ENCODE assay signal across 12 cellular contexts in genomic region chr7:102978280-102978679, GRCh38.
DNase-seq lines count a peak whose midpoint lies in the region; ATAC-seq, FAIRE-seq and TF ChIP-seq lines count a peak whose summit lies in the region.
"Had no signal": no experiment of that assay in that cellular context is flagged by ENCODE, and none has a peak within 500 bp of the region (broad histone marks: within the 10 kb centered on the region; RNA-seq: fewer than 3 reads in every experiment).

No MANE protein-coding gene starts in this region.

- H3K36me3 ChIP-seq in Karpas-422 (ENCODE audit: insufficient read depth, low read length): no peaks in the 10 kb centered on the region
- H3K36me3 ChIP-seq: BLaER1 had no signal

- no peaks in the 10 kb centered on the region for H3K27me3 ChIP-seq in Karpas-422 (ENCODE audit: low read length)
- H3K27me3 ChIP-seq: BLaER1, body of pancreas had no signal

- TF ChIP-seq POLR2A in A549 (IDR thresholded peaks at IDR 0.05; ENCODE audit: low read length): no peak

- DNase-seq in A549 (ENCODE audit: low read depth in 1 of 2, low spot score in 1 of 2): peak; percentile 25 to 79
- DNase-seq in HS-27A (ENCODE audit: low read depth): peak; percentile 29
- peak; percentile 86 for DNase-seq in amniotic epithelial cell (ENCODE audit: low read depth)
- peak; percentile 65 for DNase-seq in left cardiac atrium
- DNase-seq in posterior cingulate gyrus: no peak
- no peak for DNase-seq in Karpas-422
- DNase-seq in activated T-cell treated with anti-CD3 and anti-CD28 coated beads for 4 hours: no peak
- DNase-seq in activated CD4-positive, alpha-beta T cell treated with anti-CD3 and anti-CD28 coated beads, Interleukin-2, amount 50 U/mL, for 1 hour: no peak
- DNase-seq: activated CD8-positive, alpha-beta T cell treated with anti-CD3 and anti-CD28 coated beads for 36 hours; NCI-H1694 treated with DMSO at 0.1 percent for 48 hours had no signal

- 51% methylated on average over 6 of the region's 6 CpGs for WGBS in A549 (ENCODE audit: missing lambda C conversion rate)

- CTCF ChIA-PET in A549 (lab: Yijun Ruan, JAX): no interaction called here

- H3K9me2 ChIP-seq in Karpas-422 (replicated peaks; ENCODE audit: insufficient read depth, low read length): no peaks in the 10 kb centered on the region

- TF ChIP-seq RAD21 in A549 (conservative IDR thresholded peaks at IDR 0.05 in 1 of 2, IDR thresholded peaks at IDR 0.05 in 1 of 2): no peak

- H3K4me3 ChIP-seq in A549: no peak overlapping the region
- no peak overlapping the region for H3K4me3 ChIP-seq in Karpas-422 (ENCODE audit: low read length)
- H3K4me3 ChIP-seq: BLaER1, body of pancreas had no signal

- ATAC-seq in A549 (peak in 1 of 2 experiments; percentile 60; a peak in 2 of 6 replicates), left cardiac atrium (peak in 1 of 2 donors; percentile 74)
- ATAC-seq: activated CD8-positive, alpha-beta T cell treated with anti-CD3 and anti-CD28 coated beads for 36 hours; body of pancreas had no signal

- H3K27ac ChIP-seq in A549 (peak overlapping the region; percentile 62 to 75), Karpas-422 (ENCODE audit: low read length) (no peak overlapping the region)
- H3K27ac ChIP-seq: BLaER1, body of pancreas had no signal

- no peaks in the 10 kb centered on the region for H3K79me2 ChIP-seq in Karpas-422 (ENCODE audit: low read length)

- POLR2A ChIA-PET in A549 (lab: Yijun Ruan, JAX): no interaction called here

- H3K4me1 ChIP-seq in A549 (0 out of 3 replicates have a peak, but pooled peaks cover 3% of the 10 kb centered on the region), Karpas-422 (ENCODE audit: low read length) (no peaks in the 10 kb centered on the region)
- H3K4me1 ChIP-seq: BLaER1, body of pancreas had no signal

- H3K4me2 ChIP-seq in A549 (no peak overlapping the region), Karpas-422 (ENCODE audit: low read depth, low read length, poor library complexity, severe bottlenecking) (no peak overlapping the region)
- H3K4me2 ChIP-seq: BLaER1 had no signal

- no peak overlapping the region for H2AFZ ChIP-seq in Karpas-422 (ENCODE audit: low read length)

- no peak overlapping the region for H3K9ac ChIP-seq in Karpas-422 (ENCODE audit: low read length)
- H3K9ac ChIP-seq: BLaER1 had no signal

- no peaks in the 10 kb centered on the region for H4K20me1 ChIP-seq in Karpas-422 (ENCODE audit: insufficient read depth, low read depth, low read length)
- H4K20me1 ChIP-seq: BLaER1 had no signal

- intact Hi-C loops in left cardiac atrium (cut with DNase I) (no loop called here), posterior cingulate gyrus (cut with DNase I) (no loop called here)

- no peak for FAIRE-seq in A549 (lab: Jason Lieb, UNC)

- TF ChIP-seq CTCF in A549 (IDR thresholded peaks at IDR 0.05): no peak

- H3K9me3 ChIP-seq in A549: peaks cover 11% of the 10 kb centered on the region
- no peaks in the 10 kb centered on the region for H3K9me3 ChIP-seq in Karpas-422 (ENCODE audit: low read length)
- H3K9me3 ChIP-seq: BLaER1, body of pancreas had no signal

- TF ChIP-seq EP300 in A549 (IDR thresholded peaks at IDR 0.05): no peak

TF ChIP-seq in A549, 52 proteins besides CTCF, POLR2A, EP300 and RAD21:
- no peak for TF ChIP-seq EHF (CRISPR knock-in tag; IDR thresholded peaks at IDR 0.05)
- TF ChIP-seq TFCP2L1 (CRISPR knock-in tag; IDR thresholded peaks at IDR 0.05): no peak
- TF ChIP-seq CEBPB (IDR thresholded peaks at IDR 0.05): peak; percentile 25 to 63; a peak in 2 of 4 replicates
- no peak for TF ChIP-seq RARB (CRISPR knock-in tag; IDR thresholded peaks at IDR 0.05)
- no peak for TF ChIP-seq KDM5A (IDR thresholded peaks at IDR 0.05)
- no peak for TF ChIP-seq HOXA7 (CRISPR knock-in tag; IDR thresholded peaks at IDR 0.05)
- TF ChIP-seq PBX3 (IDR thresholded peaks at IDR 0.05): no peak
- no peak for TF ChIP-seq REST (IDR thresholded peaks at IDR 0.05)
- no peak for TF ChIP-seq ATOH8 (CRISPR knock-in tag; IDR thresholded peaks at IDR 0.05; ENCODE audit: low read depth)
- no peak for TF ChIP-seq RCOR1 (IDR thresholded peaks at IDR 0.05; ENCODE audit: low read depth, low read length)
- TF ChIP-seq JUN (IDR thresholded peaks at IDR 0.05): 0 out of 5 replicates have a peak, but pooled peaks of 1 of the 2 experiments have one; percentile 24
- no peak for TF ChIP-seq KDM1A (IDR thresholded peaks at IDR 0.05; ENCODE audit: low read depth)
- TF ChIP-seq FOSL2 (IDR thresholded peaks at IDR 0.05): no peak
- peak; percentile 48 for TF ChIP-seq FOSL2 (CRISPR knock-in tag; IDR thresholded peaks at IDR 0.05)
- no peak for TF ChIP-seq BCL3 (IDR thresholded peaks at IDR 0.05)
- no peak for TF ChIP-seq HES2 (IDR thresholded peaks at IDR 0.05)
- no peak for TF ChIP-seq MAZ (IDR thresholded peaks at IDR 0.05; ENCODE audit: borderline replicate concordance, low read depth, low read length)
- TF ChIP-seq ZFP36 (IDR thresholded peaks at IDR 0.05; ENCODE audit: borderline replicate concordance, partially characterized antibody): no peak
- TF ChIP-seq NFE2L2 (conservative IDR thresholded peaks at IDR 0.05; ENCODE audit: low read length): no peak
- TF ChIP-seq ZNF302 (CRISPR knock-in tag; IDR thresholded peaks at IDR 0.05): no peak
- TF ChIP-seq ESRRA (IDR thresholded peaks at IDR 0.05; ENCODE audit: borderline replicate concordance, low read length): no peak
- no peak for TF ChIP-seq HOXB5 (CRISPR knock-in tag; IDR thresholded peaks at IDR 0.05)
- TF ChIP-seq ZC3H11A (IDR thresholded peaks at IDR 0.05): no peak
- no peak for TF ChIP-seq RNF2 (IDR thresholded peaks at IDR 0.05; ENCODE audit: borderline replicate concordance, low read depth)
- peak; percentile 69 for TF ChIP-seq MAFK (IDR thresholded peaks at IDR 0.05; ENCODE audit: partially characterized antibody)

Comparison
In these comparisons a context has a peak if more than half of its experiments do, and no peak if none do; other contexts are left out.
1. DNase-seq: peak in A549 (2 of 2), HS-27A (single experiment), amniotic epithelial cell (single experiment) and left cardiac atrium (single experiment); none in posterior cingulate gyrus (0 of 10), Karpas-422 (single experiment), activated T-cell treated with anti-CD3 and anti-CD28 coated beads for 4 hours (single experiment) and activated CD4-positive, alpha-beta T cell treated with anti-CD3 and anti-CD28 coated beads, Interleukin-2, amount 50 U/mL, for 1 hour (single experiment).